29 cellular contexts compared by ENCODE assay signal in the genomic region with DNA sequence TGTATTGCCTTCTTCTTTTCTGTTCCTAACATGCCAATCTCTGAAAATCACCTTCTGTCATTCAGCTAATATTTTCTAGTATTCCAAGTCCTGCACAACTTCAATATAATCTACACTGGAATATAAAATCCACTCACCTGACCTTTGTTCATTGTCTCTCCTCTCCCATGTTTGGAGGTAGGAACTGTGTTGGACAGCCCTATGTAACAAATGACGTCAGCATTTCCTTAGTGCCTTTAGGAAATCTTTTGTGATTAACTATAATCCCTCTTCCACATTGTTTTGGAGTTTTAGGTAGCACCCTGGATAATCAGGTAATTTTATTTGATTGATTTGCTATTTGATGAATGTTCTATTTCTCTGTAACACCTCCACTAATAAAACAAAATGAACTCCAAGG.
"Had no signal": no experiment of that assay in that cellular context is flagged by ENCODE, and none has a peak within 500 bp of the region (broad histone marks: within the 10 kb centered on the region; RNA-seq: fewer than 3 reads in every experiment).

No MANE protein-coding gene starts in this region.

- DNase-seq: stimulated activated CD4-positive, alpha-beta T cell treated with anti-CD3 and anti-CD28 coated beads, Interleukin-2, amount 100 ng/mL, for 48 hours; stimulated activated CD4-positive, alpha-beta T cell treated with anti-CD3 and anti-CD28 coated beads, Interleukin-4, amount 100 ng/mL, for 1 hour; stimulated activated CD4-positive, alpha-beta T cell treated with anti-CD3 and anti-CD28 coated beads, Interleukin-4, amount 100 ng/mL, for 24 hours; stimulated activated CD4-positive, alpha-beta T cell treated with anti-CD3 and anti-CD28 coated beads, Interleukin-4, amount 100 ng/mL, for 4 hours; stimulated activated CD8-positive, alpha-beta memory T cell treated with anti-CD3 and anti-CD28 coated beads, Interleukin-4, amount 100 ng/mL, for 48 hours; stimulated activated naive B cell treated with anti-CD40 and anti-IgM and Interleukin-4, amounts not matched to agents 10 μg/mL and 1 μg/mL and 100 μg/mL, for 72 hours; stimulated activated naive CD4-positive, alpha-beta T cell; stimulated activated naive CD4-positive, alpha-beta T cell treated with Interleukin-2 at 50 U/mL for 16 hours; stimulated activated naive CD8-positive, alpha-beta T cell treated with anti-CD3 and anti-CD28 coated beads, Interleukin-15, amount 100 ng/mL, for 72 hours; stimulated activated naive CD8-positive, alpha-beta T cell treated with anti-CD3 and anti-CD28 coated beads, Interleukin-15, Interleukin-2, amounts not matched to agents 100 U/mL and 50 U/mL, for 24 hours; stomach; substantia nigra; testis; thyroid gland; tibial artery; transverse colon; trophoblast cell; upper lobe of left lung; upper lobe of right lung; uterus had no signal

- H3K4me3 Mint-ChIP-seq: stimulated activated effector memory CD8-positive, alpha-beta T cell treated with anti-CD3 and anti-CD28 coated beads, Interleukin-12 subunit alpha, Interleukin-12 subunit beta, amount 100 ng/mL, for 72 hours; stimulated activated memory B cell treated with anti-CD40 and anti-IgM and Interleukin-4, amounts not matched to agents 10 μg/mL and 1 μg/mL and 100 μg/mL, for 72 hours; stimulated activated naive B cell treated with anti-CD40 and anti-IgM and Interleukin-4, amounts not matched to agents 10 μg/mL and 1 μg/mL and 100 μg/mL, for 72 hours; stimulated activated naive CD8-positive, alpha-beta T cell treated with anti-CD3 and anti-CD28 coated beads, Interleukin-15, amount 100 ng/mL, for 72 hours; stimulated activated naive CD8-positive, alpha-beta T cell treated with anti-CD3 and anti-CD28 coated beads, Interleukin-15, Interleukin-2, amounts not matched to agents 100 ng/mL and 50 ng/mL, for 24 hours; type B pancreatic cell had no signal

- H3K4me3 ChIP-seq: stomach, suprapubic skin, testis, thoracic aorta, thyroid gland, tibial artery, tibial nerve, transverse colon, upper lobe of left lung, upper lobe of right lung, uterus, vagina had no signal

- ATAC-seq: stimulated activated effector memory CD8-positive, alpha-beta T cell treated with anti-CD3 and anti-CD28 coated beads, Interleukin-12 subunit alpha, Interleukin-12 subunit beta, amount 100 ng/mL, for 72 hours; stimulated activated memory B cell treated with anti-CD40 and anti-IgM and Interleukin-4, amounts not matched to agents 10 μg/mL and 1 μg/mL and 100 μg/mL, for 72 hours; stimulated activated naive B cell treated with anti-CD40 and anti-IgM and Interleukin-4, amounts not matched to agents 10 μg/mL and 1 μg/mL and 100 μg/mL, for 72 hours; stimulated activated naive CD8-positive, alpha-beta T cell treated with anti-CD3 and anti-CD28 coated beads, Interleukin-15, amount 100 ng/mL, for 72 hours; stimulated activated naive CD8-positive, alpha-beta T cell treated with anti-CD3 and anti-CD28 coated beads, Interleukin-15, Interleukin-2, amounts not matched to agents 100 U/mL and 50 U/mL, for 24 hours; upper lobe of right lung had no signal

- H3K36me3 ChIP-seq: stomach, suprapubic skin, thoracic aorta, thyroid gland, tibial artery, tibial nerve, transverse colon, upper lobe of left lung, upper lobe of right lung, uterus, vagina had no signal

- H3K27ac ChIP-seq: stomach, suprapubic skin, testis, thoracic aorta, thyroid gland, tibial artery, tibial nerve, transverse colon, upper lobe of left lung, upper lobe of right lung, uterus, vagina had no signal

- FAIRE-seq: urothelium cell line had no signal

- H3K36me3 Mint-ChIP-seq: stimulated activated effector memory CD8-positive, alpha-beta T cell treated with anti-CD3 and anti-CD28 coated beads, Interleukin-12 subunit alpha, Interleukin-12 subunit beta, amount 100 ng/mL, for 72 hours; stimulated activated memory B cell treated with anti-CD40 and anti-IgM and Interleukin-4, amounts not matched to agents 10 μg/mL and 1 μg/mL and 100 μg/mL, for 72 hours; stimulated activated naive B cell treated with anti-CD40 and anti-IgM and Interleukin-4, amounts not matched to agents 10 μg/mL and 1 μg/mL and 100 μg/mL, for 72 hours; type B pancreatic cell had no signal

- H3K4me1 Mint-ChIP-seq: stimulated activated effector memory CD8-positive, alpha-beta T cell treated with anti-CD3 and anti-CD28 coated beads, Interleukin-12 subunit alpha, Interleukin-12 subunit beta, amount 100 ng/mL, for 72 hours; stimulated activated memory B cell treated with anti-CD40 and anti-IgM and Interleukin-4, amounts not matched to agents 10 μg/mL and 1 μg/mL and 100 μg/mL, for 72 hours; stimulated activated naive B cell treated with anti-CD40 and anti-IgM and Interleukin-4, amounts not matched to agents 10 μg/mL and 1 μg/mL and 100 μg/mL, for 72 hours; stimulated activated naive CD8-positive, alpha-beta T cell treated with anti-CD3 and anti-CD28 coated beads, Interleukin-15, amount 100 ng/mL, for 72 hours had no signal

- H3K27me3 Mint-ChIP-seq: stimulated activated memory B cell treated with anti-CD40 and anti-IgM and Interleukin-4, amounts not matched to agents 10 μg/mL and 1 μg/mL and 100 μg/mL, for 72 hours; stimulated activated naive B cell treated with anti-CD40 and anti-IgM and Interleukin-4, amounts not matched to agents 10 μg/mL and 1 μg/mL and 100 μg/mL, for 72 hours; stimulated activated naive CD8-positive, alpha-beta T cell treated with anti-CD3 and anti-CD28 coated beads, Interleukin-15, amount 100 ng/mL, for 72 hours; stimulated activated naive CD8-positive, alpha-beta T cell treated with anti-CD3 and anti-CD28 coated beads, Interleukin-15, Interleukin-2, amounts not matched to agents 100 ng/mL and 50 ng/mL, for 24 hours; type B pancreatic cell had no signal

- H3K27me3 ChIP-seq: stomach, suprapubic skin, testis, thyroid gland, tibial artery, tibial nerve, transverse colon, upper lobe of left lung, upper lobe of right lung, uterus, vagina had no signal

- H3K9me3 Mint-ChIP-seq: stimulated activated effector memory CD8-positive, alpha-beta T cell treated with anti-CD3 and anti-CD28 coated beads, Interleukin-12 subunit alpha, Interleukin-12 subunit beta, amount 100 ng/mL, for 72 hours; stimulated activated memory B cell treated with anti-CD40 and anti-IgM and Interleukin-4, amounts not matched to agents 10 μg/mL and 1 μg/mL and 100 μg/mL, for 72 hours; stimulated activated naive B cell treated with anti-CD40 and anti-IgM and Interleukin-4, amounts not matched to agents 10 μg/mL and 1 μg/mL and 100 μg/mL, for 72 hours; stimulated activated naive CD8-positive, alpha-beta T cell treated with anti-CD3 and anti-CD28 coated beads, Interleukin-15, amount 100 ng/mL, for 72 hours; stimulated activated naive CD8-positive, alpha-beta T cell treated with anti-CD3 and anti-CD28 coated beads, Interleukin-15, Interleukin-2, amounts not matched to agents 100 ng/mL and 50 ng/mL, for 24 hours; type B pancreatic cell had no signal

- H3K9me3 ChIP-seq: stomach, suprapubic skin, testis, thoracic aorta, thyroid gland, tibial artery, tibial nerve, transverse colon, upper lobe of left lung, upper lobe of right lung, uterus, vagina had no signal

- H3K4me1 ChIP-seq: stomach, suprapubic skin, testis, thyroid gland, tibial artery, tibial nerve, transverse colon, upper lobe of left lung, upper lobe of right lung, uterus, vagina had no signal

- H3K27ac Mint-ChIP-seq: stimulated activated effector memory CD8-positive, alpha-beta T cell treated with anti-CD3 and anti-CD28 coated beads, Interleukin-12 subunit alpha, Interleukin-12 subunit beta, amount 100 ng/mL, for 72 hours; stimulated activated memory B cell treated with anti-CD40 and anti-IgM and Interleukin-4, amounts not matched to agents 10 μg/mL and 1 μg/mL and 100 μg/mL, for 72 hours; stimulated activated naive B cell treated with anti-CD40 and anti-IgM and Interleukin-4, amounts not matched to agents 10 μg/mL and 1 μg/mL and 100 μg/mL, for 72 hours; stimulated activated naive CD8-positive, alpha-beta T cell treated with anti-CD3 and anti-CD28 coated beads, Interleukin-15, amount 100 ng/mL, for 72 hours; stimulated activated naive CD8-positive, alpha-beta T cell treated with anti-CD3 and anti-CD28 coated beads, Interleukin-15, Interleukin-2, amounts not matched to agents 100 ng/mL and 50 ng/mL, for 24 hours; type B pancreatic cell had no signal
